19 cellular contexts compared by ENCODE assay signal in the genomic region with DNA sequence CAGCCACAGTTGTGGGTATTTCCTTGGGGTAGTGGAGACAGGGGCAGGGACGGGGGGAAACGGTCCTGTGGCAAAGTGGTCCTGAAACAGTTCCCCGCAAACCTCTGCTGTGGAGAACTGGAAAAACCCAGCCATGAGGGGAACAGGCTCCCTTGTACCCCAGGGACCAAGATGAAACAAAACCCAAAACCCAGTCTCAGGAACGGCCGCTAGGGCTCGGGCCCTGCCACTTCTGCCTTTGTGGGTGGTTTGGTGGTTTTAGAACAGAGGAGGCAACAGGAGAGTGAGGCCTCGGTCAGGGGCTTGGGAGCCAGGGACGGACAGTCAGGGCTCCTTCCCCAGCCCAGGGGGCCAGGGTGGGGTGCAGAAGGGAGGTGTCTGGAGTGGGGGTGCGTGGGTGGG. TPM values are rescaled to one million over a fixed set of nuclear protein-coding genes. Genes with fewer than 3 reads are reported as not detected.
A peak's percentile ranks its signal among the peaks of the same experiment; 100 is the strongest.
DNase-seq lines count a peak whose midpoint lies in the region; ATAC-seq, FAIRE-seq and TF ChIP-seq lines count a peak whose summit lies in the region.
"Had no signal": no experiment of that assay in that cellular context is flagged by ENCODE, and none has a peak within 500 bp of the region (broad histone marks: within the 10 kb centered on the region; RNA-seq: fewer than 3 reads in every experiment).

No MANE protein-coding gene starts in this region.

- H3K4me1 Mint-ChIP-seq in activated naive CD8-positive, alpha-beta T cell (ENCODE audit: low read depth), result no peaks in the 10 kb centered on the region
- peaks cover 5% of the 10 kb centered on the region for H3K4me1 Mint-ChIP-seq in activated naive CD8-positive, alpha-beta T cell treated with anti-CD3 and anti-CD28 coated beads, Interleukin-2, amount 50 U/mL, for 24 hours
- peaks cover 24% of the 10 kb centered on the region for H3K4me1 Mint-ChIP-seq in stimulated activated memory B cell treated with anti-CD40 and anti-IgM and Interleukin-4, amounts not matched to agents 10 μg/mL and 1 μg/mL and 100 μg/mL, for 72 hours

- TF ChIP-seq CTCF in NB4 (IDR thresholded peaks at IDR 0.05; ENCODE audit: low read depth, low read length), result no peak

- DNase-seq in activated naive CD8-positive, alpha-beta T cell treated with anti-CD3 and anti-CD28 coated beads, Interleukin-2, amount 50 U/mL, for 24 hours, result no peak
- DNase-seq in GM18507 (ENCODE audit: extremely low spot score, insufficient read length, low read depth), result no peak
- peak; percentile 49 for DNase-seq in NB4 (ENCODE audit: low read depth)
- DNase-seq in left colon, result no peak
- DNase-seq in NCI-H146 (lab: John Stamatoyannopoulos, UW), result no peak
- DNase-seq: DMS79, GOT3, KG1, NCI-H1048, NCI-H2081 treated with DMSO at 0.1 percent for 48 hours, OCI-M1, SHP77 treated with DMSO at 0.1 percent for 48 hours, SK-N-SH had no signal

- H3K9me3 Mint-ChIP-seq in activated naive CD8-positive, alpha-beta T cell (ENCODE audit: low read depth), result no peaks in the 10 kb centered on the region
- H3K9me3 Mint-ChIP-seq in activated naive CD8-positive, alpha-beta T cell treated with anti-CD3 and anti-CD28 coated beads, Interleukin-2, amount 50 U/mL, for 24 hours, result no peaks in the 10 kb centered on the region
- H3K9me3 Mint-ChIP-seq in stimulated activated memory B cell treated with anti-CD40 and anti-IgM and Interleukin-4, amounts not matched to agents 10 μg/mL and 1 μg/mL and 100 μg/mL, for 72 hours, result no peaks in the 10 kb centered on the region

- FAIRE-seq in GM18507 (lab: Jason Lieb, UNC), result peak; percentile 68

- no peak for TF ChIP-seq POLR2A in NB4 (IDR thresholded peaks at IDR 0.05; ENCODE audit: extremely low read depth, insufficient read length)

- peak overlapping the region; percentile 41 for H3K27ac Mint-ChIP-seq in activated naive CD8-positive, alpha-beta T cell
- H3K27ac Mint-ChIP-seq in activated naive CD8-positive, alpha-beta T cell treated with anti-CD3 and anti-CD28 coated beads, Interleukin-2, amount 50 U/mL, for 24 hours, result no peak overlapping the region
- no peak overlapping the region for H3K27ac Mint-ChIP-seq in stimulated activated memory B cell treated with anti-CD40 and anti-IgM and Interleukin-4, amounts not matched to agents 10 μg/mL and 1 μg/mL and 100 μg/mL, for 72 hours

- intact Hi-C loops in left colon (cut with DNase I, micrococcal nuclease), result no loop called here

- no peak overlapping the region for H3K4me3 Mint-ChIP-seq in activated naive CD8-positive, alpha-beta T cell
- no peak overlapping the region for H3K4me3 Mint-ChIP-seq in activated naive CD8-positive, alpha-beta T cell treated with anti-CD3 and anti-CD28 coated beads, Interleukin-2, amount 50 U/mL, for 24 hours
- H3K4me3 Mint-ChIP-seq in stimulated activated memory B cell treated with anti-CD40 and anti-IgM and Interleukin-4, amounts not matched to agents 10 μg/mL and 1 μg/mL and 100 μg/mL, for 72 hours, result no peak overlapping the region

- peaks cover 9% of the 10 kb centered on the region for H3K36me3 Mint-ChIP-seq in activated naive CD8-positive, alpha-beta T cell
- peaks cover 24% of the 10 kb centered on the region for H3K36me3 Mint-ChIP-seq in activated naive CD8-positive, alpha-beta T cell treated with anti-CD3 and anti-CD28 coated beads, Interleukin-2, amount 50 U/mL, for 24 hours (ENCODE audit: low read depth)
- peaks cover 29% of the 10 kb centered on the region for H3K36me3 Mint-ChIP-seq in stimulated activated memory B cell treated with anti-CD40 and anti-IgM and Interleukin-4, amounts not matched to agents 10 μg/mL and 1 μg/mL and 100 μg/mL, for 72 hours

- no peak overlapping the region for H3K4me3 ChIP-seq in NB4 (ENCODE audit: low read depth, low read length)

- ATAC-seq in activated naive CD8-positive, alpha-beta T cell treated with anti-CD3 and anti-CD28 coated beads, Interleukin-2, amount 50 U/mL, for 24 hours, result no peak
- peak; percentile 71 for ATAC-seq in stimulated activated memory B cell treated with anti-CD40 and anti-IgM and Interleukin-4, amounts not matched to agents 10 μg/mL and 1 μg/mL and 100 μg/mL, for 72 hours
- no peak for ATAC-seq in left colon
- ATAC-seq: HCT116 had no signal

- no peaks in the 10 kb centered on the region for H3K27me3 Mint-ChIP-seq in activated naive CD8-positive, alpha-beta T cell
- no peaks in the 10 kb centered on the region for H3K27me3 Mint-ChIP-seq in activated naive CD8-positive, alpha-beta T cell treated with anti-CD3 and anti-CD28 coated beads, Interleukin-2, amount 50 U/mL, for 24 hours
- no peaks in the 10 kb centered on the region for H3K27me3 Mint-ChIP-seq in stimulated activated memory B cell treated with anti-CD40 and anti-IgM and Interleukin-4, amounts not matched to agents 10 μg/mL and 1 μg/mL and 100 μg/mL, for 72 hours

RNA-seq across cellular contexts. Expression of a gene that starts 24.8 kb away (rescaled TPM):
- total RNA-seq in left colon, result 10 to 100 TPM in 1 of 2 donors, 1 to 10 TPM in 1; 4.8 to 19.3 TPM
- total RNA-seq: NCI-H460; RPMI7951; T-helper 1 cell treated with Interleukin-12 subunit alpha and Interleukin-12 subunit beta and Interleukin-4 antibody, amounts not matched to agents 30 ng/mL and 1 ng/mL, for 36 hours had no signal
